In the genomic region with DNA sequence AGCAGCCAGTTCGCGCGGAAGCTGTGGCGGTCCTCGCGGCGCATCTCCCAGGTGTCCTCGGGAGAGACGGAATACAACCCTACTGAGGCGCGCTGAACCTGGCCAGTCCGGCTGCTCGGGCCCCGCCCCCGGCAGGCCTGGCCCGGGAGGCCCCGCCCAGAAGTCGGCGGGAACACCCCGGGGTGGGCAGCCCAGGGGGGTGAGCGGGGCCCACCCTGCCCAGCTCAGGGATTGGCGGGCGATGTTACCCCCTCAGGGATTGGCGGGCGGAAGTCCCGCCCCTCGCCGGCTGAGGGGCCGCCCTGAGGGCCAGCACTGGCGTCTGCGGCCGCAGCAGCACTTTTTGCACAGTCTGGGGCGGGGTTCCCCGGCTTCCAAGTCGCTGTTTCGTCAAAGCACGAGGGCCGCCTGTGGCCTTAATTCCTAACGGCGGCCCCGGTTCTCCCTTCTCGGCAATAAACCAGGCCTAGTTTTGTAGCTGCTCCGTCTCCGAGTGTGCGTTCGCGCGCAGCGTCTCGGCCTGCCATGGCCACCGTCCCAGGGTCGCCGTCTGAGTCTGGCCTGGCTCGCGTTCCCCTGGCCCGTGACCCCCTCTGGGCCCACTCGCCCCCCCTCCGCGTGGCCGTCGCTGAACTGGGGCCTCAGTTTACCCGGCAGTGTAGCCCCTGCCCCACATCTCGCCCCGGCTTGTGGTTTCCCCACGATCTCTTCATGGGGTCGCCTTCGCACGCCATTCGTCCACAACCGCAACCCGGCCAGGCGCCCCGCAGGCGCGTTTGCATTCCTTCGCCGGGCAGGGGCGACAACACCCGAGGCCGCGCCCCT, we compare ENCODE assay signal across 8 cellular contexts. TPM values are rescaled to one million over a fixed set of nuclear protein-coding genes. Genes with fewer than 3 reads are reported as not detected.
DNase-seq lines count a peak whose midpoint lies in the region; ATAC-seq and TF ChIP-seq lines count a peak whose summit lies in the region.

No MANE protein-coding gene starts in this region.

- intact Hi-C loops in ascending aorta (cut with DNase I) = loop anchor here (1.0 kb wide), 2 partner anchors 33 to 74 kb away; a partner anchor contains a TSS

- H3K36me3 Mint-ChIP-seq in T-helper 17 cell (ENCODE audit: low read depth) = peaks cover 3% of the 10 kb centered on the region

- H3K4me3 ChIP-seq in ascending aorta (peak overlapping the region; percentile 78 to 79), rectal smooth muscle tissue (ENCODE audit: low read length) (peak overlapping the region; percentile 73)

- peak overlapping the region; percentile 80 to 91 for H3K27ac ChIP-seq in ascending aorta
- peak overlapping the region; percentile 92 for H3K27ac ChIP-seq in rectal smooth muscle tissue (ENCODE audit: low read depth, low read length)

- peaks cover 3 to 7% of the 10 kb centered on the region in 2 donors for H3K4me1 ChIP-seq in ascending aorta
- no peaks in the 10 kb centered on the region for H3K4me1 ChIP-seq in rectal smooth muscle tissue (ENCODE audit: control insufficient read depth, insufficient read depth, low read length)

- no peak for TF ChIP-seq CTCF in ascending aorta (IDR thresholded peaks at IDR 0.05)

- peak overlapping the region; percentile 46 for H3K9ac ChIP-seq in rectal smooth muscle tissue (ENCODE audit: low read length)

- H3K36me3 ChIP-seq in ascending aorta (peaks cover 5 to 26% of the 10 kb centered on the region in 2 donors), rectal smooth muscle tissue (ENCODE audit: control insufficient read depth, insufficient read depth, low read length) (peaks cover 10% of the 10 kb centered on the region)

- peak; percentile 47 for ATAC-seq in HG03378 (IDR thresholded peaks at IDR 0.05; ENCODE audit: unreplicated experiment)
- peak; percentile 77 for ATAC-seq in T-helper 17 cell

- peak overlapping the region; percentile 28 for H3K4me3 Mint-ChIP-seq in T-helper 17 cell

- H3K27ac Mint-ChIP-seq in T-helper 17 cell = no peak overlapping the region

- H3K9me3 ChIP-seq in T-helper 17 cell (ENCODE audit: control insufficient read depth, low read length, poor library complexity, severe bottlenecking) = no peaks in the 10 kb centered on the region
- no peaks in the 10 kb centered on the region for H3K9me3 ChIP-seq in ascending aorta

- H3K4me1 Mint-ChIP-seq in T-helper 17 cell = peaks cover 10% of the 10 kb centered on the region

- DNase-seq in stimulated activated naive CD4-positive, alpha-beta T cell (lab: John Stamatoyannopoulos, UW) = peak; percentile 59 to 83 (median 68)
- DNase-seq in stimulated activated naive CD4-positive, alpha-beta T cell treated with Interleukin-2 at 50 U/mL for 16 hours (lab: John Stamatoyannopoulos, UW) = no peak
- DNase-seq in T-helper 17 cell = peak; percentile 29 to 75 (median 51)
- DNase-seq in ascending aorta (ENCODE audit: low spot score in 2 of 2) = peak; percentile 68 to 94
- peak; percentile 99 for DNase-seq in hepatic stellate cell (ENCODE audit: low spot score)
- no peak for DNase-seq in NOMO-1 (lab: John Stamatoyannopoulos, UW; ENCODE audit: unreplicated experiment in 2 of 2)

- no peaks in the 10 kb centered on the region for H3K27me3 Mint-ChIP-seq in T-helper 17 cell

- H3K27me3 ChIP-seq in ascending aorta (no peaks in the 10 kb centered on the region), rectal smooth muscle tissue (ENCODE audit: control insufficient read depth, insufficient read depth, low read length) (no peaks in the 10 kb centered on the region)

RNA-seq across cellular contexts. Expression of a gene that starts 30.0 kb away (rescaled TPM):
- total RNA-seq in T-helper 17 cell = 100 to 1,000 TPM; 285 to 303 TPM
- total RNA-seq in ascending aorta = 70.2 TPM

RNA-seq across cellular contexts. Expression of a gene that starts 32.9 kb away (rescaled TPM):
- total RNA-seq in T-helper 17 cell (10 to 100 TPM; 67.6 to 75.8 TPM), ascending aorta (34.3 TPM)

Comparison
In these comparisons a context has a peak if more than half of its experiments do, and no peak if none do; other contexts are left out.
1. DNase-seq: peak in stimulated activated naive CD4-positive, alpha-beta T cell (6 of 6), T-helper 17 cell (3 of 3), ascending aorta (2 of 2) and hepatic stellate cell (single experiment); none in stimulated activated naive CD4-positive, alpha-beta T cell treated with Interleukin-2 at 50 U/mL for 16 hours (single experiment) and NOMO-1 (0 of 2).